Comparison of ENCODE assay signal across 12 cellular contexts in the genomic region with DNA sequence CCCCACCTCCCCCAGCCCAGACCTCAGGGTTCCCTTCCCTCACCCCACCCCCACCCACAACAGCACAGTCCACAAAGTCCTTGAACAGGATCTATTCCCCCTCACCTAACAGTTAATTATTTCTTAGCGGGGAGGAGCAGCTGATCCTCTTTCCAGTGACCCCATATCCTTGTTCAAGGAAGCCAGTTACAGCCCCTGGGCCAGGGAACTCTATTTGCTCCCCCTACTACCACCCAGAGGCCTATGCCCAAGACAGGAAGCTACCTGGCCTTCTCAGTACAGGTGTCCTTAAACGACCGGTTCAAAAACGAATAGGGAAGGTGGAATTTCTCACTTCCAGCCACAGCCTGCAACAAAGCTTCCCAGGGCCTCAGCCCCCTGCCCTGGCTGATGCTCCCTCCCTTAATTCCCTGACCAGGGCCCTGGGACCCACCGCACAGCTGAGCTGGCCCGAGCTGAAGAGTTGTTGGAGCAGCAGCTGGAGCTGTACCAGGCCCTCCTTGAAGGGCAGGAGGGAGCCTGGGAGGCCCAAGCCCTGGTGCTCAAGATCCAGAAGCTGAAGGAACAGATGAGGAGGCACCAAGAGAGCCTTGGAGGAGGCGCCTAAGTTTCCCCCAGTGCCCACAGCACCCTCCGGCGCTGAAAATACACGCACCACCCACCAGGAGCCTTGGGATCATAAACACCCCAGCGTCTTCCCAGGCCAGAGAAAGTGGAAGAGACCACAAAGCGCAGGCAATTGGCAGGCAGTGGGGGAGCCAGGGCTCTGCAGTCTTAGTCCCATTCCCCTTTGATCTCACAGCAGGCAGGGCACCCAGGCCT. TPM values are rescaled to one million over a fixed set of nuclear protein-coding genes. Genes with fewer than 3 reads are reported as not detected.
A peak's percentile ranks its signal among the peaks of the same experiment; 100 is the strongest.
DNase-seq lines count a peak whose midpoint lies in the region; ATAC-seq, FAIRE-seq and TF ChIP-seq lines count a peak whose summit lies in the region.
"Had no signal": no experiment of that assay in that cellular context is flagged by ENCODE, and none has a peak within 500 bp of the region (broad histone marks: within the 10 kb centered on the region; RNA-seq: fewer than 3 reads in every experiment).

No MANE protein-coding gene starts in this region.

- H3K9me3 ChIP-seq in HUES48 (ENCODE audit: control insufficient read depth, insufficient read depth, low read length) = no peaks in the 10 kb centered on the region
- H3K9me3 ChIP-seq in GM12878 (replicated peaks; ENCODE audit: control insufficient read depth, insufficient read depth, low read length) = no peaks in the 10 kb centered on the region

- in situ Hi-C loops in GM12878 (cut with MboI) = no loop called here

- WGBS in GM12878 (ENCODE audit: insufficient coverage, insufficient replicate concordance, low lambda C conversion rate, missing lambda C conversion rate) = 75% methylated on average over 12 of the region's 12 CpGs

- H3K4me3 ChIP-seq in HUES48 (ENCODE audit: low read depth, low read length) (no peak overlapping the region), GM12878 (no peak overlapping the region)

- peaks cover 11 to 19% of the 10 kb centered on the region in 2 donors for H3K4me1 Mint-ChIP-seq in natural killer cell

- no peak overlapping the region for H2AFZ ChIP-seq in GM12878 (ENCODE audit: control insufficient read depth, low read depth, low read length)

- no peaks in the 10 kb centered on the region for H3K4me1 ChIP-seq in HUES48 (ENCODE audit: control insufficient read depth, insufficient read depth, low read length)
- H3K4me1 ChIP-seq in GM12878 (ENCODE audit: control insufficient read depth, insufficient read depth, low read length) = no peaks in the 10 kb centered on the region

- SMC1A ChIA-PET in GM12878 (lab: Charles Lee; ENCODE audit: uncharacterized antibody, unreplicated experiment) = interaction anchor here (0.8 to 1.8 kb wide), 3 partner anchors 9 to 35 kb away, joined by 3 to 5 read pairs (median 4); a partner anchor contains a TSS

- TF ChIP-seq POLR2A in GM12878 (IDR thresholded peaks at IDR 0.05; ENCODE audit: low read depth, low read length) = peak; percentile 28; the same call in 1 of the 2 replicates

- peak; percentile 19 for ATAC-seq in GM12878
- no peak for ATAC-seq in natural killer cell
- no peak for ATAC-seq in HG03159 (IDR thresholded peaks at IDR 0.05; ENCODE audit: unreplicated experiment)

- H3K9me3 Mint-ChIP-seq in natural killer cell = no peaks in the 10 kb centered on the region

- no peak overlapping the region for H3K9ac ChIP-seq in HUES48 (ENCODE audit: low read depth, low read length)
- no peak overlapping the region for H3K9ac ChIP-seq in GM12878 (ENCODE audit: control insufficient read depth, insufficient read depth, low read length)

- TF ChIP-seq EP300 in GM12878 (IDR thresholded peaks at IDR 0.05; ENCODE audit: borderline replicate concordance in 1 of 2, control insufficient read depth in 1 of 2, low read depth in 2 of 2, low read length in 2 of 2) = no peak

- TF ChIP-seq RAD21 in GM12878 (IDR thresholded peaks at IDR 0.05; ENCODE audit: insufficient read depth, low read depth, low read length) = no peak

- CTCF ChIA-PET in GM12878 (lab: Yijun Ruan, JAX) = no interaction called here

- peaks cover 8% of the 10 kb centered on the region for H3K36me3 Mint-ChIP-seq in natural killer cell

- RAD21 ChIA-PET in GM12878 (lab: Charles Lee; ENCODE audit: unreplicated experiment) = no interaction called here

- H3K79me2 ChIP-seq in GM12878 (ENCODE audit: control insufficient read depth, insufficient read depth, low read length) = peaks cover 3% of the 10 kb centered on the region

- H3K27me3 Mint-ChIP-seq in natural killer cell (ENCODE audit: low read depth in 2 of 2) = no peaks in the 10 kb centered on the region

- BruUV-seq in GM12878 (replicated peaks; lab: Mats Ljungman, UMichigan) = no TSS peak

- no peaks in the 10 kb centered on the region for H4K20me1 ChIP-seq in GM12878 (ENCODE audit: control insufficient read depth, insufficient read depth)

- H3K27ac Mint-ChIP-seq in natural killer cell = peak overlapping the region; percentile 31 to 70

- H3K4me3 Mint-ChIP-seq in natural killer cell = no peak overlapping the region

- no peak overlapping the region for H3K4me2 ChIP-seq in GM12878 (ENCODE audit: control insufficient read depth, insufficient read depth)

- H3K36me3 ChIP-seq in HUES48 (ENCODE audit: control insufficient read depth, insufficient read depth, low read length) (peaks cover 52% of the 10 kb centered on the region), GM12878 (ENCODE audit: control insufficient read depth in 2 of 2, insufficient read depth in 2 of 2, low read length in 1 of 2) (peaks cover 19 to 20% of the 10 kb centered on the region in 2 experiments)

- intact Hi-C loops in GM12878 (cut with micrococcal nuclease; ENCODE audit: unreplicated experiment) = no loop called here
- intact Hi-C loops in natural killer cell (cut with micrococcal nuclease) = no loop called here

- H3K27me3 ChIP-seq in HUES48 (ENCODE audit: control insufficient read depth, insufficient read depth, low read length) (no peaks in the 10 kb centered on the region), GM12878 (replicated peaks in 1 of 2; ENCODE audit: control insufficient read depth in 2 of 2, insufficient read depth in 2 of 2, low read length in 1 of 2) (no peaks in the 10 kb centered on the region)

- FAIRE-seq in GM12878 (lab: Jason Lieb, UNC) = no peak

- no peak for TF ChIP-seq CTCF in GM12878 (IDR thresholded peaks at IDR 0.05 in 2 of 3, conservative IDR thresholded peaks at IDR 0.05 in 1 of 3; ENCODE audit: control insufficient read depth in 2 of 3, extremely low read depth in 1 of 3, insufficient read depth in 1 of 3, low read depth in 3 of 3, low read length in 3 of 3)
- no peak for TF ChIP-seq CTCF in natural killer cell (IDR thresholded peaks at IDR 0.05)

- H3K27ac ChIP-seq in HUES48 (ENCODE audit: low read depth, low read length) (peak overlapping the region; percentile 55), GM12878 (ENCODE audit: control insufficient read depth, insufficient read depth) (no peak overlapping the region)

- DNase-seq in NCI-H82 (lab: John Stamatoyannopoulos, UW) (peak; percentile 46), NCI-H82 treated with DMSO at 0.1 percent for 48 hours (lab: John Stamatoyannopoulos, UW; ENCODE audit: unreplicated experiment) (no peak), GM12878 (ENCODE audit: low read depth, low spot score) (no peak), natural killer cell (no peak), NCI-H2196 (lab: John Stamatoyannopoulos, UW; ENCODE audit: unreplicated experiment) (no peak), NCI-H524 treated with DMSO at 0.1 percent for 48 hours (lab: John Stamatoyannopoulos, UW) (no peak)
- DNase-seq: NCI-H1417 treated with DMSO at 0.1 percent for 48 hours, trophoblast cell had no signal

- POLR2A ChIA-PET in GM12878 (lab: Charles Lee) = interaction anchor here (0.6 kb wide), 1 partner anchor 33 kb away, joined by 5 read pairs; no protein-coding TSS in a partner anchor

RNA-seq across cellular contexts. Expression of a gene that starts 0.8 kb away (rescaled TPM):
- total RNA-seq in GM12878 (2013; cell fraction: nucleolus; rRNA removed) = not detected in 2 replicates
- not detected in 2 replicates for total RNA-seq in GM12878 (2014; rRNA removed)
- total RNA-seq in GM12878 (2014; rRNA removed; fragmentation: Illumina TruSeq; extraction: Trizol) = not detected in 2 replicates
- total RNA-seq in GM12878 (2021) = not detected in 2 replicates
- not detected for polyA plus RNA-seq in GM12878 (2011; ENCODE audit: low read depth)
- polyA plus RNA-seq in GM12878 (2011; rRNA removed) = not detected in 2 replicates
- not detected in 2 replicates for polyA plus RNA-seq in GM12878 (2011; cell fraction: cytosol; rRNA removed)
- polyA plus RNA-seq in GM12878 (2011; cell fraction: nucleus; rRNA removed) = not detected in 2 replicates
- 0.18 TPM in 1 of 2 replicates, not detected in the other for polyA plus RNA-seq in GM12878 (2012)
- not detected in 2 replicates for polyA plus RNA-seq in GM12878 (2014; fragmentation: Illumina TruSeq; extraction: Trizol)
- not detected for polyA plus RNA-seq in GM12878 (2014; fragmentation: Nextera tagmentation; extraction: Ambion mirVana)
- polyA plus RNA-seq in GM12878 (2014; rRNA removed) = not detected in 2 replicates
- polyA plus RNA-seq in GM12878 (2016; fragmentation: Nextera tagmentation; extraction: Ambion mirVana) = not detected
- polyA minus RNA-seq in GM12878 (2011; rRNA and poly(A)+ RNA removed) = not detected in 2 replicates
- polyA minus RNA-seq in GM12878 (2011; cell fraction: cytosol; rRNA and poly(A)+ RNA removed) = not detected in 2 replicates
- polyA minus RNA-seq in GM12878 (2011; cell fraction: nucleus; rRNA and poly(A)+ RNA removed) = not detected in 2 replicates
- total RNA-seq in natural killer cell = not detected
- total RNA-seq: HT1080; T-helper 1 cell treated with Interleukin-12 subunit alpha and Interleukin-12 subunit beta and Interleukin-4 antibody, amounts not matched to agents 30 ng/mL and 1 ng/mL, for 36 hours had no signal

RNA-seq across cellular contexts. Expression of a gene that starts 12.3 kb away (rescaled TPM):
- total RNA-seq in GM12878 (2013; cell fraction: nucleolus; rRNA removed) = 503 and 551 TPM in 2 replicates
- total RNA-seq in GM12878 (2014; rRNA removed) (542 and 564 TPM in 2 replicates), GM12878 (2014; rRNA removed; fragmentation: Illumina TruSeq; extraction: Trizol) (316 and 317 TPM in 2 replicates), GM12878 (2021) (337 and 345 TPM in 2 replicates), natural killer cell (100 to 1,000 TPM; 506 to 571 (median 534) TPM)
- polyA plus RNA-seq in GM12878 (2011; ENCODE audit: low read depth) = 166 TPM
- polyA plus RNA-seq in GM12878 (2011; rRNA removed) (399 and 625 TPM in 2 replicates), GM12878 (2014; fragmentation: Illumina TruSeq; extraction: Trizol) (379 and 384 TPM in 2 replicates), GM12878 (2014; fragmentation: Nextera tagmentation; extraction: Ambion mirVana) (100 to 1,000 TPM; 271 to 277 TPM), GM12878 (2014; rRNA removed) (661 and 728 TPM in 2 replicates), GM12878 (2016; fragmentation: Nextera tagmentation; extraction: Ambion mirVana) (100 to 1,000 TPM; 275 to 296 TPM)
- 854 and 1,032 TPM in 2 replicates for polyA plus RNA-seq in GM12878 (2011; cell fraction: cytosol; rRNA removed)
- 1,451 and 1,606 TPM in 2 replicates for polyA plus RNA-seq in GM12878 (2011; cell fraction: nucleus; rRNA removed)
- polyA plus RNA-seq in GM12878 (2012) = 337 and 387 TPM in 2 replicates
- polyA minus RNA-seq in GM12878 (2011; rRNA and poly(A)+ RNA removed) = 683 and 1,173 TPM in 2 replicates
- 192 and 243 TPM in 2 replicates for polyA minus RNA-seq in GM12878 (2011; cell fraction: cytosol; rRNA and poly(A)+ RNA removed)
- 336 and 534 TPM in 2 replicates for polyA minus RNA-seq in GM12878 (2011; cell fraction: nucleus; rRNA and poly(A)+ RNA removed)

RNA-seq across cellular contexts. Expression of a gene that starts 16.9 kb away (rescaled TPM):
- 3.5 and 6.3 TPM in 2 replicates for total RNA-seq in GM12878 (2013; cell fraction: nucleolus; rRNA removed)
- total RNA-seq in GM12878 (2014; rRNA removed) (2.2 and 2.5 TPM in 2 replicates), GM12878 (2014; rRNA removed; fragmentation: Illumina TruSeq; extraction: Trizol) (2.7 and 2.9 TPM in 2 replicates), GM12878 (2021) (2.5 and 3.5 TPM in 2 replicates), natural killer cell (1 to 10 TPM; 1.0 to 2.5 (median 2.1) TPM)
- polyA plus RNA-seq in GM12878 (2011; ENCODE audit: low read depth) = 2.1 TPM
- polyA plus RNA-seq in GM12878 (2011; rRNA removed) (8.9 and 11.1 TPM in 2 replicates), GM12878 (2014; fragmentation: Illumina TruSeq; extraction: Trizol) (4.3 and 4.9 TPM in 2 replicates), GM12878 (2014; fragmentation: Nextera tagmentation; extraction: Ambion mirVana) (under 1 TPM; 0.45 to 0.58 TPM), GM12878 (2014; rRNA removed) (2.6 and 3.5 TPM in 2 replicates), GM12878 (2016; fragmentation: Nextera tagmentation; extraction: Ambion mirVana) (1 to 10 TPM; 2.8 to 3.1 TPM)
- polyA plus RNA-seq in GM12878 (2011; cell fraction: cytosol; rRNA removed) = 4.8 and 5.9 TPM in 2 replicates
- polyA plus RNA-seq in GM12878 (2011; cell fraction: nucleus; rRNA removed) = 12.0 and 12.5 TPM in 2 replicates
- 2.4 and 3.1 TPM in 2 replicates for polyA plus RNA-seq in GM12878 (2012)
- polyA minus RNA-seq in GM12878 (2011; rRNA and poly(A)+ RNA removed) = 1.7 and 2.7 TPM in 2 replicates
- 0.94 TPM in 1 of 2 replicates, not detected in the other for polyA minus RNA-seq in GM12878 (2011; cell fraction: cytosol; rRNA and poly(A)+ RNA removed)
- polyA minus RNA-seq in GM12878 (2011; cell fraction: nucleus; rRNA and poly(A)+ RNA removed) = 1.8 and 2.3 TPM in 2 replicates

RNA-seq across cellular contexts. Expression of a gene that starts 17.9 kb away (rescaled TPM):
- 15.8 and 17.1 TPM in 2 replicates for total RNA-seq in GM12878 (2013; cell fraction: nucleolus; rRNA removed)
- 11.2 and 14.1 TPM in 2 replicates for total RNA-seq in GM12878 (2014; rRNA removed)
- 5.3 and 5.4 TPM in 2 replicates for total RNA-seq in GM12878 (2014; rRNA removed; fragmentation: Illumina TruSeq; extraction: Trizol)
- 11.9 and 12.0 TPM in 2 replicates for total RNA-seq in GM12878 (2021)
- 3.5 TPM for polyA plus RNA-seq in GM12878 (2011; ENCODE audit: low read depth)
- 3.1 and 5.9 TPM in 2 replicates for polyA plus RNA-seq in GM12878 (2011; rRNA removed)
- polyA plus RNA-seq in GM12878 (2011; cell fraction: cytosol; rRNA removed) = 9.2 and 15.5 TPM in 2 replicates
- 17.1 and 26.5 TPM in 2 replicates for polyA plus RNA-seq in GM12878 (2011; cell fraction: nucleus; rRNA removed)
- 15.7 and 19.0 TPM in 2 replicates for polyA plus RNA-seq in GM12878 (2012)
- polyA plus RNA-seq in GM12878 (2014; fragmentation: Illumina TruSeq; extraction: Trizol) = 0.65 and 1.5 TPM in 2 replicates
- polyA plus RNA-seq in GM12878 (2014; fragmentation: Nextera tagmentation; extraction: Ambion mirVana) = under 1 TPM; 0.19 to 0.64 TPM
- 13.9 and 15.1 TPM in 2 replicates for polyA plus RNA-seq in GM12878 (2014; rRNA removed)
- 10 to 100 TPM in 1 of 2 experiments, 1 to 10 TPM in 1; 8.2 to 11.1 TPM for polyA plus RNA-seq in GM12878 (2016; fragmentation: Nextera tagmentation; extraction: Ambion mirVana)
- polyA minus RNA-seq in GM12878 (2011; rRNA and poly(A)+ RNA removed) = 2.8 and 7.6 TPM in 2 replicates
- polyA minus RNA-seq in GM12878 (2011; cell fraction: cytosol; rRNA and poly(A)+ RNA removed) = 3.7 and 6.3 TPM in 2 replicates
- polyA minus RNA-seq in GM12878 (2011; cell fraction: nucleus; rRNA and poly(A)+ RNA removed) = 4.5 and 11.0 TPM in 2 replicates
- total RNA-seq in natural killer cell = 10 to 100 TPM in 2 of 3 donors, 1 to 10 TPM in 1; 8.1 to 10.9 (median 10.7) TPM

RNA-seq across cellular contexts. Expression of a gene that starts 31.6 kb away (rescaled TPM):
- total RNA-seq in GM12878 (2013; cell fraction: nucleolus; rRNA removed) = 21.0 and 25.4 TPM in 2 replicates
- 21.6 and 21.9 TPM in 2 replicates for total RNA-seq in GM12878 (2014; rRNA removed)
- 17.6 TPM in 2 replicates for total RNA-seq in GM12878 (2014; rRNA removed; fragmentation: Illumina TruSeq; extraction: Trizol)
- total RNA-seq in GM12878 (2021) = 15.6 and 18.0 TPM in 2 replicates
- 7.4 TPM for polyA plus RNA-seq in GM12878 (2011; ENCODE audit: low read depth)
- polyA plus RNA-seq in GM12878 (2011; rRNA removed) = 26.6 and 37.1 TPM in 2 replicates
- 37.5 and 41.0 TPM in 2 replicates for polyA plus RNA-seq in GM12878 (2011; cell fraction: cytosol; rRNA removed)
- polyA plus RNA-seq in GM12878 (2011; cell fraction: nucleus; rRNA removed) = 44.5 and 47.1 TPM in 2 replicates
- 9.0 and 13.7 TPM in 2 replicates for polyA plus RNA-seq in GM12878 (2012)
- polyA plus RNA-seq in GM12878 (2014; fragmentation: Illumina TruSeq; extraction: Trizol) = 25.2 and 29.8 TPM in 2 replicates
- 10 to 100 TPM in 1 of 2 experiments, 1 to 10 TPM in 1; 9.0 to 11.3 TPM for polyA plus RNA-seq in GM12878 (2014; fragmentation: Nextera tagmentation; extraction: Ambion mirVana)
- polyA plus RNA-seq in GM12878 (2014; rRNA removed) = 23.7 and 25.5 TPM in 2 replicates
- 10 to 100 TPM; 12.1 to 12.6 TPM for polyA plus RNA-seq in GM12878 (2016; fragmentation: Nextera tagmentation; extraction: Ambion mirVana)
- polyA minus RNA-seq in GM12878 (2011; rRNA and poly(A)+ RNA removed) = 45.5 and 57.2 TPM in 2 replicates
- polyA minus RNA-seq in GM12878 (2011; cell fraction: cytosol; rRNA and poly(A)+ RNA removed) = 13.1 and 14.6 TPM in 2 replicates
- 9.9 and 19.3 TPM in 2 replicates for polyA minus RNA-seq in GM12878 (2011; cell fraction: nucleus; rRNA and poly(A)+ RNA removed)
- total RNA-seq in natural killer cell = 10 to 100 TPM; 33.5 to 39.0 (median 37.6) TPM
- total RNA-seq: HT1080 had no signal
